In the genomic region with DNA sequence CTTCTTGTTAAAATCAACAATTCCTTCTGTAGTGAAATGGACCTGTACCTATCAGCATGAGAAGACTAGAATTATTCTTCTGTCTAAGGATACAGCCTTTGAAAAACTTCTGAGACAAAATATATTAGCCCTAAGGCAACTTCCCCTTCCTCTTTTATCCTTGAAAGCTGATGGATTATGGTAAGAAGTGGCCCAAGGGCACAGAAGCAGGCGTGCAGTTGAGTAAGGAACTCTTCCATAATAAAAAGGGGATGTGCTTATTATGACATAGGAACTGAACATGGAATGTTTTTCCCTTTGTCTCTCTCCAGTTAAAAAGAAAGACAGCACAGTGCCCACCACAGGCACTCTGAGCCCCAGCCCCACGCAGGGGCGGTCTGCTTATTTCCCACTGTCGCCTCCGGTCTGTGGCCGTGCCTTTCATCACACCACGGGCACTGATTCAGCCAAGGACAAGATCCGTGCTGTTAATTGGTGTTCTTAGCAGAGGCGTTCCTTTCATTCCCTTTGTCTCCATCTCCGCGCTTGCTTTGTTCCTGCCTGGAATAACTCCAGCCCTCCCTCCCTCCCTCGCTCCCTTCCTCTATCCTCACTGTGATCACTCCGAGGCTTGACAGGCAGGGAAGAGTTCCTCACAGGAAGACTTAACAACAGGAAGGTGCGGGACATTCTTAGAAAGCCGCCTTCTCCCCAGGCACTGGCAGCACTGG, we compare ENCODE assay signal across 8 cellular contexts.
DNase-seq lines count a peak whose midpoint lies in the region; ATAC-seq and TF ChIP-seq lines count a peak whose summit lies in the region.

No MANE protein-coding gene starts in this region.

- in situ Hi-C loops in transverse colon (cut with MboI; ENCODE audit: low pct_ligation_motif_present in 1 of 4, low pct_unique_long_range_greater_than_20kb in 1 of 4, low sequenced_read_pairs in 3 of 4), result no loop called here

- WGBS in transverse colon (ENCODE audit: low coverage in 1 of 2), 2 donors, result 73 to 77% methylated on average over 8 to 15 of the region's 15 CpGs

- no peaks in the 10 kb centered on the region for H3K36me3 ChIP-seq in iPS-18a (ENCODE audit: control insufficient read depth, low read depth, low read length)
- H3K36me3 ChIP-seq in transverse colon, result no peaks in the 10 kb centered on the region

- H3K36me3 Mint-ChIP-seq in brain, result peaks cover 26% of the 10 kb centered on the region

- no peak for TF ChIP-seq POLR2A in transverse colon (IDR thresholded peaks at IDR 0.05)

- no peaks in the 10 kb centered on the region for H3K9me3 ChIP-seq in iPS-18a (ENCODE audit: control insufficient read depth, low read depth, low read length)
- no peaks in the 10 kb centered on the region for H3K9me3 ChIP-seq in transverse colon

- H3K4me1 Mint-ChIP-seq in brain, result peaks cover 100% of the 10 kb centered on the region

- H3K4me1 ChIP-seq in iPS-18a (ENCODE audit: control insufficient read depth, low read depth, low read length) (peaks cover 23% of the 10 kb centered on the region), transverse colon (peaks cover 16 to 69% (median 39%) of the 10 kb centered on the region in 4 donors)

- peak overlapping the region; percentile 42 for H3K27ac ChIP-seq in iPS-18a (ENCODE audit: low read length)
- peak overlapping the region in 3 of 4 donors; percentile 27 to 44 (median 40) for H3K27ac ChIP-seq in transverse colon

- ATAC-seq in left colon (no peak), HG03280 (IDR thresholded peaks at IDR 0.05; ENCODE audit: unreplicated experiment) (no peak)

- peak overlapping the region; percentile 69 to 98 (median 95) for H3K27ac Mint-ChIP-seq in brain

- TF ChIP-seq CTCF in brain (conservative IDR thresholded peaks at IDR 0.05) (no peak), transverse colon (IDR thresholded peaks at IDR 0.05) (no peak)

- peaks cover 5% of the 10 kb centered on the region for H3K27me3 Mint-ChIP-seq in brain

- CTCF ChIA-PET in HEK293T (lab: Yijun Ruan, JAX), result no interaction called here

- H3K9me3 Mint-ChIP-seq in brain, result peaks cover 0 to 2% (median 0%) of the 10 kb centered on the region in 5 experiments

- peak overlapping the region; percentile 43 for H3K4me3 ChIP-seq in iPS-18a (ENCODE audit: low read length)
- no peak overlapping the region for H3K4me3 ChIP-seq in transverse colon

- no peak for TF ChIP-seq EP300 in transverse colon (IDR thresholded peaks at IDR 0.05; ENCODE audit: low read depth)

- peak overlapping the region; percentile 43 to 78 (median 71) for H3K4me3 Mint-ChIP-seq in brain

- POLR2A ChIA-PET in HEK293T (lab: Yijun Ruan, JAX), result no interaction called here

- H3K9ac ChIP-seq in iPS-18a (ENCODE audit: low read length), result no peak overlapping the region

- DNase-seq in NCI-H345 (lab: John Stamatoyannopoulos, UW) (peak; percentile 43), NCI-H345 treated with DMSO at 0.1 percent for 48 hours (lab: John Stamatoyannopoulos, UW; ENCODE audit: unreplicated experiment) (no peak), transverse colon (no peak), HEK293T (ENCODE audit: extremely low spot score) (no peak), left colon (no peak)

- H3K27me3 ChIP-seq in iPS-18a (ENCODE audit: control insufficient read depth, insufficient read depth, low read length), result no peaks in the 10 kb centered on the region
- no peaks in the 10 kb centered on the region for H3K27me3 ChIP-seq in transverse colon

- intact Hi-C loops in transverse colon (cut with DNase I; ENCODE audit: low total_unique reads), result no loop called here
- intact Hi-C loops in left colon (cut with DNase I, micrococcal nuclease), result no loop called here

TF ChIP-seq in HEK293T, 16 proteins besides CTCF, POLR2A, EP300 and RAD21:
- TF ChIP-seq FOXM1 (IDR thresholded peaks at IDR 0.05; ENCODE audit: borderline replicate concordance) (no peak), ARNT (IDR thresholded peaks at IDR 0.05) (no peak), SP1 (IDR thresholded peaks at IDR 0.05) (no peak), TARDBP (IDR thresholded peaks at IDR 0.05) (no peak), HDGF (IDR thresholded peaks at IDR 0.05; ENCODE audit: borderline replicate concordance) (no peak), L3MBTL2 (conservative IDR thresholded peaks at IDR 0.05) (no peak), ZNF384 (IDR thresholded peaks at IDR 0.05) (no peak), CTBP1 (IDR thresholded peaks at IDR 0.05; ENCODE audit: borderline replicate concordance) (no peak), FOXA1 (IDR thresholded peaks at IDR 0.05) (no peak)
- TF ChIP-seq, protein P1, sequence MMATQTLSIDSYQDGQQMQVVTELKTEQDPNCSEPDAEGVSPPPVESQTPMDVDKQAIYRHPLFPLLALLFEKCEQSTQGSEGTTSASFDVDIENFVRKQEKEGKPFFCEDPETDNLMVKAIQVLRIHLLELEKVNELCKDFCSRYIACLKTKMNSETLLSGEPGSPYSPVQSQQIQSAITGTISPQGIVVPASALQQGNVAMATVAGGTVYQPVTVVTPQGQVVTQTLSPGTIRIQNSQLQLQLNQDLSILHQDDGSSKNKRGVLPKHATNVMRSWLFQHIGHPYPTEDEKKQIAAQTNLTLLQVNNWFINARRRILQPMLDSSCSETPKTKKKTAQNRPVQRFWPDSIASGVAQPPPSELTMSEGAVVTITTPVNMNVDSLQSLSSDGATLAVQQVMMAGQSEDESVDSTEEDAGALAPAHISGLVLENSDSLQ (IDR thresholded peaks at IDR 0.05), result no peak
